ENCODE assay signal across 10 cellular contexts in the genomic region with DNA sequence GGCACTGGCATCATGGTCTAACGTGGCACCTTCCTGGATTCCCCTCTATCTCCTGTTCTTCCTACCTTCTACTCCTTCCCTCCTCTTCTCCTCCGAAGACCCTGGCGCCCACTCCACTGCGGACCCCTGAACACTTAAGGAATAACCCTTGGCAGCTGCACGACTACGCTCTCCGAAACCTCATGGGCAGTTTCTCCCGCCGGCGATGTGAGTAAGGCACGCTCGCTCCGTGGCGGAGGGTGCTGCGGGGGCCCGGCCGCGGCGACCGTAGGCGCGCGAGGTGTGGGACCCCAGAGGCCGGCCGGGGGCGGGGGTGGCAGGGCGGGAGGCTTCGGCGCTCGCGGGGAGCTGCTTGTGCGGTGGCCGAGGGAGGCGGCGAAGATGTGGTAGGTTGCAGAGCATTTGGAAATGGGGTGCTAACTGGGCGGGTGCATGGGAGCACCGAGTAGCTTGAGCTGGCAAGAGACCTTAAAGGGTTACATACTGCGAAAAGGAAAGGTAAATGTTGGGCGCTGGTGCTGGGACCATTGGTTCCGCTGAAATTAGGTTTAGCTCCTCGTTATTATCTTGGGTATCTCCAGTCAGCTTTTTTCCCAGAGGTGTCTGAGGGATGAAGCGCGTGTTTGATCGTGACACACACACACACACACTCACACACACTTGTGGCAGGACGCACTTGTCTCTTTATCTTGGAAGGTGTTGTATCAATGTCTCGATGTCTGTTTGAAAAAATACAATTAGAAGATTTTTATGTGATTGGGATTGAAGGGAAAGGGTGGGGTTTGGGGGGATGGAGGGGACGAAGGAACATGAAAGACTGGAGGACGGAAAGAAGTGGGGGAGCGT. TPM values are rescaled to one million over a fixed set of nuclear protein-coding genes. Genes with fewer than 3 reads are reported as not detected.
DNase-seq lines count a peak whose midpoint lies in the region; FAIRE-seq and TF ChIP-seq lines count a peak whose summit lies in the region.
"Had no signal": no experiment of that assay in that cellular context is flagged by ENCODE, and none has a peak within 500 bp of the region (broad histone marks: within the 10 kb centered on the region; RNA-seq: fewer than 3 reads in every experiment).

No MANE protein-coding gene starts in this region.

- H3K36me3 Mint-ChIP-seq in astrocyte (ENCODE audit: low read depth, unreplicated experiment) = no peaks in the 10 kb centered on the region

- H3K9ac ChIP-seq in astrocyte (ENCODE audit: low read length) (peak overlapping the region; percentile 52), keratinocyte (ENCODE audit: control insufficient read depth, extremely low read depth, insufficient read depth, low read length) (peak overlapping the region; percentile 41)
- H3K9ac ChIP-seq: BLaER1 had no signal

- no peak overlapping the region for H3K27ac Mint-ChIP-seq in astrocyte (ENCODE audit: unreplicated experiment)
- H3K27ac Mint-ChIP-seq: naive B cell had no signal

- H3K9me3 Mint-ChIP-seq in astrocyte (ENCODE audit: unreplicated experiment) = no peaks in the 10 kb centered on the region

- H2AFZ ChIP-seq in astrocyte (ENCODE audit: low read depth, low read length) (peak overlapping the region; percentile 72), keratinocyte (ENCODE audit: control insufficient read depth, low read length) (peak overlapping the region; percentile 92)

- H3K4me2 ChIP-seq in astrocyte (ENCODE audit: low read length) = peak overlapping the region; percentile 95
- H3K4me2 ChIP-seq in keratinocyte (ENCODE audit: control insufficient read depth, extremely low read depth, insufficient read depth, low read depth, low read length) = peak overlapping the region; percentile 91
- H3K4me2 ChIP-seq: BLaER1 had no signal

- no peak for FAIRE-seq in astrocyte (lab: Jason Lieb, UNC)
- FAIRE-seq in keratinocyte (lab: Jason Lieb, UNC) = peak; percentile 29

- peaks cover 13% of the 10 kb centered on the region for H3K4me1 Mint-ChIP-seq in astrocyte (ENCODE audit: low read depth, unreplicated experiment)

- H4K20me1 ChIP-seq in astrocyte (ENCODE audit: insufficient read depth, low read length) = no peaks in the 10 kb centered on the region
- H4K20me1 ChIP-seq in keratinocyte (ENCODE audit: control insufficient read depth, extremely low read depth, insufficient read depth, low read length) = no peaks in the 10 kb centered on the region
- H4K20me1 ChIP-seq: BLaER1 had no signal

- peak overlapping the region; percentile 90 for H3K4me3 Mint-ChIP-seq in astrocyte (ENCODE audit: unreplicated experiment)

- H3K36me3 ChIP-seq in astrocyte (ENCODE audit: insufficient read depth, low read length) (no peaks in the 10 kb centered on the region), keratinocyte (ENCODE audit: control insufficient read depth in 2 of 2, extremely low read depth in 1 of 2, insufficient read depth in 2 of 2, low read length in 2 of 2) (no peaks in the 10 kb centered on the region), suprapubic skin (no peaks in the 10 kb centered on the region)
- H3K36me3 ChIP-seq: BLaER1 had no signal

- no peak for TF ChIP-seq EP300 in suprapubic skin (IDR thresholded peaks at IDR 0.05)

- H3K27me3 Mint-ChIP-seq in astrocyte (ENCODE audit: low read depth, unreplicated experiment) = peaks cover 26% of the 10 kb centered on the region

- under 1% methylated on average over 46 of the region's 49 CpGs for WGBS in suprapubic skin

- peaks cover 12% of the 10 kb centered on the region for H3K4me1 ChIP-seq in astrocyte (ENCODE audit: insufficient read depth, low read length)
- peaks cover 15% of the 10 kb centered on the region for H3K4me1 ChIP-seq in keratinocyte (ENCODE audit: control insufficient read depth, extremely low read depth, insufficient read depth, low read length)
- H3K4me1 ChIP-seq in suprapubic skin = peaks cover 34% of the 10 kb centered on the region
- H3K4me1 ChIP-seq: BLaER1 had no signal

- H3K9me3 ChIP-seq in astrocyte (ENCODE audit: insufficient read depth, low read depth, low read length) = no peaks in the 10 kb centered on the region
- no peaks in the 10 kb centered on the region for H3K9me3 ChIP-seq in keratinocyte (ENCODE audit: control insufficient read depth, low read depth, low read length)
- H3K9me3 ChIP-seq in suprapubic skin = no peaks in the 10 kb centered on the region

- H3K9me1 ChIP-seq in keratinocyte (ENCODE audit: control insufficient read depth, extremely low read depth, insufficient read depth, low read length) = no peaks in the 10 kb centered on the region

- DNase-seq in NCI-H2029 treated with DMSO at 0.1 percent for 48 hours (lab: John Stamatoyannopoulos, UW) (peak; percentile 60), NCI-H2029 (lab: John Stamatoyannopoulos, UW) (no peak), astrocyte (ENCODE audit: low read depth) (no peak), keratinocyte (ENCODE audit: low read depth, low spot score) (no peak), suprapubic skin (ENCODE audit: low spot score in 2 of 2) (no peak), CD1c-positive myeloid dendritic cell (ENCODE audit: extremely low spot score) (no peak), HuH-7 (ENCODE audit: low spot score) (no peak), LoVo (ENCODE audit: low spot score) (no peak)
- DNase-seq: naive B cell had no signal

- H3K79me2 ChIP-seq in astrocyte (ENCODE audit: insufficient read depth, low read length) (no peaks in the 10 kb centered on the region), keratinocyte (ENCODE audit: control insufficient read depth, insufficient read depth, low read length) (no peaks in the 10 kb centered on the region)

- TF ChIP-seq CTCF in astrocyte (IDR thresholded peaks at IDR 0.05; ENCODE audit: insufficient read depth, low read depth, low read length) = no peak
- no peak for TF ChIP-seq CTCF in keratinocyte (optimal IDR thresholded peaks at IDR 0.05 in 1 of 3, IDR thresholded peaks at IDR 0.05 in 1 of 3, conservative IDR thresholded peaks at IDR 0.05 in 1 of 3; ENCODE audit: extremely low read depth in 1 of 3, insufficient read depth in 2 of 3, low read length in 3 of 3)
- TF ChIP-seq CTCF in suprapubic skin (IDR thresholded peaks at IDR 0.05) = no peak

- TF ChIP-seq POLR2A in suprapubic skin (IDR thresholded peaks at IDR 0.05) = no peak

- peaks cover 28% of the 10 kb centered on the region for H3K27me3 ChIP-seq in astrocyte (ENCODE audit: insufficient read depth, low read length)
- H3K27me3 ChIP-seq in keratinocyte (ENCODE audit: control insufficient read depth, extremely low read depth, insufficient read depth, low read length) = peaks cover 18% of the 10 kb centered on the region
- peaks cover 32% of the 10 kb centered on the region for H3K27me3 ChIP-seq in suprapubic skin
- H3K27me3 ChIP-seq: BLaER1 had no signal

- dilution Hi-C loops in keratinocyte (cut with MboI; ENCODE audit: extremely low pct_ligation_motif_present, low sequenced_read_pairs) = no loop called here

- H3K27ac ChIP-seq in astrocyte (ENCODE audit: low read depth, low read length) (no peak overlapping the region), keratinocyte (ENCODE audit: control insufficient read depth, insufficient read depth, low read length) (no peak overlapping the region), suprapubic skin (no peak overlapping the region)
- H3K27ac ChIP-seq: BLaER1 had no signal

- H3K4me3 ChIP-seq in astrocyte (ENCODE audit: insufficient read depth, low read depth, low read length) = peak overlapping the region; percentile 55
- H3K4me3 ChIP-seq in keratinocyte (ENCODE audit: control insufficient read depth in 2 of 3, extremely low read depth in 1 of 3, insufficient read depth in 2 of 3, low read depth in 1 of 3, low read length in 3 of 3) = peak overlapping the region; percentile 51 to 70 (median 52)
- peak overlapping the region; percentile 62 for H3K4me3 ChIP-seq in suprapubic skin
- H3K4me3 ChIP-seq: BLaER1 had no signal

RNA-seq across cellular contexts. Expression of a gene that starts 0.9 kb away (rescaled TPM):
- total RNA-seq in astrocyte = 0.14 and 0.27 TPM in 2 replicates
- 0.28 to 0.35 TPM (median 0.33 TPM) in 3 replicates for polyA plus RNA-seq in keratinocyte
- not detected for polyA plus RNA-seq in keratinocyte (2011; ENCODE audit: low read depth)
- polyA plus RNA-seq in keratinocyte (2011; cell fraction: cytosol; rRNA removed) = 0.14 and 0.28 TPM in 2 replicates
- polyA plus RNA-seq in keratinocyte (2011; cell fraction: nucleus; rRNA removed) = 0.36 and 0.96 TPM in 2 replicates
- 0.08 and 0.31 TPM in 2 replicates for polyA plus RNA-seq in keratinocyte (2012; ENCODE audit: low replicate concordance)
- 0.07 to 0.49 TPM (median 0.29 TPM) in 3 replicates for polyA minus RNA-seq in keratinocyte
- polyA minus RNA-seq in keratinocyte (2011; cell fraction: cytosol; rRNA and poly(A)+ RNA removed) = not detected
- polyA minus RNA-seq in keratinocyte (2011; cell fraction: nucleus; rRNA and poly(A)+ RNA removed) = 0.84 and 1.8 TPM in 2 replicates
- total RNA-seq in suprapubic skin = under 1 TPM; 0.24 to 0.98 (median 0.47) TPM
